ENCODE assay signal across 1 cellular context in genomic region chr9:132054024-132054423, GRCh38.
TF ChIP-seq lines count a peak whose summit lies in the region.

No MANE protein-coding gene starts in this region.

TF ChIP-seq in WTC11, 78 proteins besides CTCF, POLR2A, EP300 and RAD21 (continued from another document):
- TF ChIP-seq ARID4B (CRISPR knock-in tag; IDR thresholded peaks at IDR 0.05; ENCODE audit: borderline replicate concordance) = no peak
- no peak for TF ChIP-seq KAT7 (CRISPR knock-in tag; IDR thresholded peaks at IDR 0.05; ENCODE audit: borderline replicate concordance)
- no peak for TF ChIP-seq NR2C2 (CRISPR knock-in tag; IDR thresholded peaks at IDR 0.05)
- no peak for TF ChIP-seq E2F5 (CRISPR knock-in tag; IDR thresholded peaks at IDR 0.05)
- TF ChIP-seq ZNF121 (CRISPR knock-in tag; IDR thresholded peaks at IDR 0.05) = no peak
